1 cellular context compared by ENCODE assay signal in the genomic region with DNA sequence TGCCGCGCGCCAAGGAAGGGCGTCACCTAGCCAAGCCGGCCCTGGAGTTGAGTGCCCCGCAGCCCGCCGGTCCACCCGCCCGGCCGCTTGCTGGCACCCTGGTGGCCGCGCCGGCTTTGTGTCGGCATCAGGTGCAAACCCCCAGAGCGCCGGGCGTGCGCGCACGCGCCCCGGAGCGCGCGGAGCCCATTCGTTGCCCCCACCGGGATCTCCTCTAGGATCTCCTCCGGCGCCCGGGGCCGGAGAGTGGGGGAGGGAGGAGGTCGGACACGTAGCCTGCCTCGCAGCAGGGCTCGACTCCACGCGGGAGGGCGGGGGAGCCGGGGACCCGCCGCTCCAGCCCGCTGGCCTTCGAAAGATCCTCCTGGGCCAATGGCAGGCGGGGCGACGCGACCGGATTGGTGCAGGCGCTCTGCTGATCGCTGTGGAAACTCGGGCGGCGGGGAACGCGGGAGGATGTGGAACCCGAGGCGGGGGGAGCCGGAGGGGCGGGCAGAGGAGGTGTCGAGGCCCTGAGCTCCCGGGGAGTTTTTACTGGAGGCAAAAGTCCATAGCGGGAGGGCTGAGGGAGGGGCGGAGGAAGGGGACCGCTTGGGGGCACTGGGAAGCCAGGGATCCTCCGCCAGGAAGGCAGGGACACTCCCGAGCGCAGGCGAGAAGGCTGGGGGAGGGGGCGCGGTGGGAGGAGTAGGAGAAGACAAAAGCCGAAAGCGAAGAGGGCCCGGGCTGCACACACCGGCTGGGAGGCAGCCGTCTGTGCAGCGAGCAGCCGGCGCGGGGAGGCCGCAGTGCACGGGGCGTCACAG.
A peak's percentile ranks its signal among the peaks of the same experiment; 100 is the strongest.
TF ChIP-seq lines count a peak whose summit lies in the region.

Gene FADS2 (plus strand): TSS at position 728 of the 806 bp plus-strand sequence. CDS start 91 bp downstream, outside the sequence.

TF ChIP-seq in HepG2, 621 proteins besides CTCF, POLR2A, EP300 and RAD21 (continued from another document and continues in another):
- TF ChIP-seq E2F2 (CRISPR knock-in tag; IDR thresholded peaks at IDR 0.05; ENCODE audit: borderline replicate concordance), result no peak
- no peak for TF ChIP-seq SETDB1 (CRISPR knock-in tag; IDR thresholded peaks at IDR 0.05; ENCODE audit: borderline replicate concordance)
- no peak for TF ChIP-seq RXRB (CRISPR knock-in tag; IDR thresholded peaks at IDR 0.05; ENCODE audit: borderline replicate concordance)
- TF ChIP-seq ZBTB49 (CRISPR knock-in tag; IDR thresholded peaks at IDR 0.05; ENCODE audit: borderline replicate concordance), result no peak
- TF ChIP-seq ZNF589 (CRISPR knock-in tag; conservative IDR thresholded peaks at IDR 0.05), result no peak
- peak; percentile 17; the same call in 1 of the 2 replicates for TF ChIP-seq MXD3 (CRISPR knock-in tag; IDR thresholded peaks at IDR 0.05)
- TF ChIP-seq TEF (CRISPR knock-in tag; IDR thresholded peaks at IDR 0.05), result no peak
- peak; percentile 42; the same call in 1 of the 2 replicates for TF ChIP-seq ZSCAN21 (CRISPR knock-in tag; IDR thresholded peaks at IDR 0.05; ENCODE audit: borderline replicate concordance)
- TF ChIP-seq AFF4 (CRISPR knock-in tag; IDR thresholded peaks at IDR 0.05), result no peak
- no peak for TF ChIP-seq ZNF354B (CRISPR knock-in tag; IDR thresholded peaks at IDR 0.05)
- peak in 1 of 2 experiments; percentile 25; a peak in 1 of 4 replicates for TF ChIP-seq HMGXB4 (CRISPR knock-in tag; IDR thresholded peaks at IDR 0.05; ENCODE audit: borderline replicate concordance in 1 of 2, low read depth in 1 of 2)
- no peak for TF ChIP-seq ZNF446 (CRISPR knock-in tag; IDR thresholded peaks at IDR 0.05)
- TF ChIP-seq, protein P1, sequence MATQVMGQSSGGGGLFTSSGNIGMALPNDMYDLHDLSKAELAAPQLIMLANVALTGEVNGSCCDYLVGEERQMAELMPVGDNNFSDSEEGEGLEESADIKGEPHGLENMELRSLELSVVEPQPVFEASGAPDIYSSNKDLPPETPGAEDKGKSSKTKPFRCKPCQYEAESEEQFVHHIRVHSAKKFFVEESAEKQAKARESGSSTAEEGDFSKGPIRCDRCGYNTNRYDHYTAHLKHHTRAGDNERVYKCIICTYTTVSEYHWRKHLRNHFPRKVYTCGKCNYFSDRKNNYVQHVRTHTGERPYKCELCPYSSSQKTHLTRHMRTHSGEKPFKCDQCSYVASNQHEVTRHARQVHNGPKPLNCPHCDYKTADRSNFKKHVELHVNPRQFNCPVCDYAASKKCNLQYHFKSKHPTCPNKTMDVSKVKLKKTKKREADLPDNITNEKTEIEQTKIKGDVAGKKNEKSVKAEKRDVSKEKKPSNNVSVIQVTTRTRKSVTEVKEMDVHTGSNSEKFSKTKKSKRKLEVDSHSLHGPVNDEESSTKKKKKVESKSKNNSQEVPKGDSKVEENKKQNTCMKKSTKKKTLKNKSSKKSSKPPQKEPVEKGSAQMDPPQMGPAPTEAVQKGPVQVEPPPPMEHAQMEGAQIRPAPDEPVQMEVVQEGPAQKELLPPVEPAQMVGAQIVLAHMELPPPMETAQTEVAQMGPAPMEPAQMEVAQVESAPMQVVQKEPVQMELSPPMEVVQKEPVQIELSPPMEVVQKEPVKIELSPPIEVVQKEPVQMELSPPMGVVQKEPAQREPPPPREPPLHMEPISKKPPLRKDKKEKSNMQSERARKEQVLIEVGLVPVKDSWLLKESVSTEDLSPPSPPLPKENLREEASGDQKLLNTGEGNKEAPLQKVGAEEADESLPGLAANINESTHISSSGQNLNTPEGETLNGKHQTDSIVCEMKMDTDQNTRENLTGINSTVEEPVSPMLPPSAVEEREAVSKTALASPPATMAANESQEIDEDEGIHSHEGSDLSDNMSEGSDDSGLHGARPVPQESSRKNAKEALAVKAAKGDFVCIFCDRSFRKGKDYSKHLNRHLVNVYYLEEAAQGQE (IDR thresholded peaks at IDR 0.05; ENCODE audit: borderline replicate concordance in 1 of 2, low read depth in 1 of 2, low read length in 2 of 2), result no peak
- peak; percentile 46; the same call in 1 of the 2 replicates for TF ChIP-seq SP5 (CRISPR knock-in tag; IDR thresholded peaks at IDR 0.05; ENCODE audit: borderline replicate concordance, low read depth)
- TF ChIP-seq BATF2 (CRISPR knock-in tag; IDR thresholded peaks at IDR 0.05), result 0 out of 2 replicates have a peak, but pooled peaks have one; percentile 45
- no peak for TF ChIP-seq IRF2 (CRISPR knock-in tag; IDR thresholded peaks at IDR 0.05)
- peak; percentile 23; the same call in 1 of the 3 replicates for TF ChIP-seq MXI1 (IDR thresholded peaks at IDR 0.05; ENCODE audit: borderline replicate concordance, low read depth, low read length)
- TF ChIP-seq, protein P2, sequence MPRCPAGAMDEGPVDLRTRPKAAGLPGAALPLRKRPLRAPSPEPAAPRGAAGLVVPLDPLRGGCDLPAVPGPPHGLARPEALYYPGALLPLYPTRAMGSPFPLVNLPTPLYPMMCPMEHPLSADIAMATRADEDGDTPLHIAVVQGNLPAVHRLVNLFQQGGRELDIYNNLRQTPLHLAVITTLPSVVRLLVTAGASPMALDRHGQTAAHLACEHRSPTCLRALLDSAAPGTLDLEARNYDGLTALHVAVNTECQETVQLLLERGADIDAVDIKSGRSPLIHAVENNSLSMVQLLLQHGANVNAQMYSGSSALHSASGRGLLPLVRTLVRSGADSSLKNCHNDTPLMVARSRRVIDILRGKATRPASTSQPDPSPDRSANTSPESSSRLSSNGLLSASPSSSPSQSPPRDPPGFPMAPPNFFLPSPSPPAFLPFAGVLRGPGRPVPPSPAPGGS (CRISPR knock-in tag; IDR thresholded peaks at IDR 0.05), result peak; percentile 67; the same call in 1 of the 2 replicates
- TF ChIP-seq CBFB (CRISPR knock-in tag; IDR thresholded peaks at IDR 0.05), result no peak
- no peak for TF ChIP-seq PCBP2 (optimal IDR thresholded peaks at IDR 0.05; ENCODE audit: low read depth, low read length, poor library complexity, severe bottlenecking)
- peak; percentile 63; the same call in 1 of the 2 replicates for TF ChIP-seq TMF1 (CRISPR knock-in tag; IDR thresholded peaks at IDR 0.05; ENCODE audit: low read depth)
- TF ChIP-seq TBL1XR1 (IDR thresholded peaks at IDR 0.05; ENCODE audit: borderline replicate concordance, low read length, partially characterized antibody), result no peak
- no peak for TF ChIP-seq SNAPC2 (CRISPR knock-in tag; IDR thresholded peaks at IDR 0.05)
- peak; percentile 42; the same call in 1 of the 2 replicates for TF ChIP-seq DPF2 (CRISPR knock-in tag; IDR thresholded peaks at IDR 0.05; ENCODE audit: borderline replicate concordance, low read depth)
- TF ChIP-seq, protein P3, sequence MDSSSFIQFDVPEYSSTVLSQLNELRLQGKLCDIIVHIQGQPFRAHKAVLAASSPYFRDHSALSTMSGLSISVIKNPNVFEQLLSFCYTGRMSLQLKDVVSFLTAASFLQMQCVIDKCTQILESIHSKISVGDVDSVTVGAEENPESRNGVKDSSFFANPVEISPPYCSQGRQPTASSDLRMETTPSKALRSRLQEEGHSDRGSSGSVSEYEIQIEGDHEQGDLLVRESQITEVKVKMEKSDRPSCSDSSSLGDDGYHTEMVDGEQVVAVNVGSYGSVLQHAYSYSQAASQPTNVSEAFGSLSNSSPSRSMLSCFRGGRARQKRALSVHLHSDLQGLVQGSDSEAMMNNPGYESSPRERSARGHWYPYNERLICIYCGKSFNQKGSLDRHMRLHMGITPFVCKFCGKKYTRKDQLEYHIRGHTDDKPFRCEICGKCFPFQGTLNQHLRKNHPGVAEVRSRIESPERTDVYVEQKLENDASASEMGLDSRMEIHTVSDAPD (CRISPR knock-in tag; IDR thresholded peaks at IDR 0.05), result 0 out of 2 replicates have a peak, but pooled peaks have one; percentile 68
- TF ChIP-seq ZNF121 (CRISPR knock-in tag; IDR thresholded peaks at IDR 0.05), result no peak
- peak; percentile 41; the same call in 1 of the 2 replicates for TF ChIP-seq HINFP (CRISPR knock-in tag; IDR thresholded peaks at IDR 0.05; ENCODE audit: low read depth)
- no peak for TF ChIP-seq MBD4 (IDR thresholded peaks at IDR 0.05; ENCODE audit: borderline replicate concordance, low read length)
- peak; percentile 54; the same call in 1 of the 2 replicates for TF ChIP-seq POLR2AphosphoS5 (IDR thresholded peaks at IDR 0.05; ENCODE audit: low read depth, low read length)
- TF ChIP-seq ZNF570 (CRISPR knock-in tag; IDR thresholded peaks at IDR 0.05; ENCODE audit: borderline replicate concordance), result no peak
- no peak for TF ChIP-seq TAF15 (IDR thresholded peaks at IDR 0.05; ENCODE audit: low read depth, low read length, poor library complexity, severe bottlenecking)
